20 cellular contexts compared by ENCODE assay signal in the genomic region with DNA sequence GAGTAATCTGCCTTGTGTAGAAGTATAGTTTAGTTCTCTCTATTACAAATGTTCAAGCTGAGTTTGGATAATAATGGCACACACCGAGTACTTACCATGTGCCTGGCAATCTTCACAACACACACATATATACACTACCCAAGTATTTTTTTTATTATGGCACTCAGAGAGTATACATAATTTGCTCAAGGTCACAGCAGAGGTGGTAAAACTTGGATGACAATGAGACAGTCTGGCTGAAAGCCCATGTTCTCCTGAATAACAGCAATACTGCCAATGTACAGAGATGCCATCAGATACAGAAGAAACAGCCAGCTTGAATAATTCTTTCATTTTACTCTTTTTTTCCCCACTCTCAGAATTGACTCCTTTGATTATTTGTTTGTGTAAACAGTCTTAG.
"Had no signal": no experiment of that assay in that cellular context is flagged by ENCODE, and none has a peak within 500 bp of the region (broad histone marks: within the 10 kb centered on the region; RNA-seq: fewer than 3 reads in every experiment).

No MANE protein-coding gene starts in this region.

- H3K27ac ChIP-seq: PC-9, Peyer's patch, SJCRH30 had no signal

- H3K36me3 ChIP-seq: Peyer's patch, SJCRH30 had no signal

- ATAC-seq: Right ventricle myocardium inferior, SK-N-SH treated with all-trans-retinoic acid at 6 μM for 48 hours had no signal

- H3K27me3 ChIP-seq: Peyer's patch, SJCRH30 had no signal

- DNase-seq: KBM-7; MV-4-11; NCI-H1048; NCI-H1105; NCI-H1436 treated with DMSO at 0.1 percent for 48 hours; NCI-H1694; NCI-H187 treated with DMSO at 0.1 percent for 48 hours; NCI-H2029 treated with DMSO at 0.1 percent for 48 hours; NCI-H345; NCI-H446 treated with DMSO at 0.1 percent for 48 hours; NCI-H510A treated with DMSO at 0.1 percent for 48 hours; NCI-H526; NK-92 treated with Interleukin-12 subunit alpha and Interleukin-12 subunit beta, amount 100 ng/mL, for 24 hours; OCI-M1; PC-9; Peyer's patch; SHP77 treated with DMSO at 0.1 percent for 48 hours; SJCRH30 had no signal

- H3K4me3 ChIP-seq: PC-9, Peyer's patch, SJCRH30 had no signal

- H3K9me3 ChIP-seq: Peyer's patch, SJCRH30 had no signal

- H3K4me1 ChIP-seq: Peyer's patch, SJCRH30 had no signal
